In genomic region chr1:161930064-161930463, GRCh38 we compare ENCODE assay signal across 26 cellular contexts.
DNase-seq lines count a peak whose midpoint lies in the region; ATAC-seq lines count a peak whose summit lies in the region.
"Had no signal": no experiment of that assay in that cellular context is flagged by ENCODE, and none has a peak within 500 bp of the region (broad histone marks: within the 10 kb centered on the region; RNA-seq: fewer than 3 reads in every experiment).

No MANE protein-coding gene starts in this region.

- H3K27ac ChIP-seq in ACC112 (ENCODE audit: low read depth, low read length): peak overlapping the region; percentile 66
- H3K27ac ChIP-seq: esophagus squamous epithelium, PC-9, SJCRH30, upper lobe of right lung had no signal

- peak overlapping the region; percentile 32 for H2AFZ ChIP-seq in ACC112 (ENCODE audit: low read length, unreplicated experiment)
- H2AFZ ChIP-seq: PC-9 had no signal

- no peak for ATAC-seq in activated CD8-positive, alpha-beta memory T cell treated with anti-CD3 and anti-CD28 coated beads, Interleukin-2, amount 10 ng/mL, durations not matched to agents 7 days and 5 days
- ATAC-seq in GM19463 (IDR thresholded peaks at IDR 0.05; ENCODE audit: unreplicated experiment): no peak
- ATAC-seq: activated CD8-positive, alpha-beta T cell treated with anti-CD3 and anti-CD28 coated beads, Interleukin-2, amount 10 ng/mL, durations not matched to agents 7 days and 5 days; activated naive CD4-positive, alpha-beta T cell treated with anti-CD3 and anti-CD28 coated beads, Interleukin-2, amount 50 U/mL, for 72 hours; activated T-cell treated with anti-CD3 and anti-CD28 coated beads, Interleukin-2, amount 50 U/mL, for 72 hours; naive thymus-derived CD8-positive, alpha-beta T cell; stimulated activated naive CD8-positive, alpha-beta T cell treated with anti-CD3 and anti-CD28 coated beads, Interleukin-15, amount 100 ng/mL, for 72 hours; upper lobe of right lung; WTC11 had no signal

- H3K4me1 ChIP-seq in ACC112 (ENCODE audit: control insufficient read depth, insufficient read depth, low read length, unreplicated experiment): peaks cover 26% of the 10 kb centered on the region
- H3K4me1 ChIP-seq: esophagus squamous epithelium, upper lobe of right lung had no signal

- no peaks in the 10 kb centered on the region for H3K79me2 ChIP-seq in ACC112 (ENCODE audit: control insufficient read depth, insufficient read depth, low read length, unreplicated experiment)

- H3K4me3 Mint-ChIP-seq in activated CD8-positive, alpha-beta memory T cell treated with anti-CD3 and anti-CD28 coated beads, Interleukin-2, amount 10 ng/mL, durations not matched to agents 7 days and 5 days: no peak overlapping the region
- H3K4me3 Mint-ChIP-seq: activated CD8-positive, alpha-beta T cell treated with anti-CD3 and anti-CD28 coated beads, Interleukin-2, amount 10 ng/mL, durations not matched to agents 7 days and 5 days; activated T-cell treated with anti-CD3 and anti-CD28 coated beads, Interleukin-2, amount 50 U/mL, for 72 hours; CD4-positive, CD25-positive, alpha-beta regulatory T cell; naive thymus-derived CD8-positive, alpha-beta T cell; stimulated activated naive CD8-positive, alpha-beta T cell treated with anti-CD3 and anti-CD28 coated beads, Interleukin-15, amount 100 ng/mL, for 72 hours; WTC11 had no signal

- no peak overlapping the region for H3K4me3 ChIP-seq in ACC112 (ENCODE audit: low read depth, low read length)
- H3K4me3 ChIP-seq: esophagus squamous epithelium, lung, PC-9, SJCRH30, upper lobe of right lung had no signal

- no peaks in the 10 kb centered on the region for H3K9me3 Mint-ChIP-seq in activated CD8-positive, alpha-beta memory T cell treated with anti-CD3 and anti-CD28 coated beads, Interleukin-2, amount 10 ng/mL, durations not matched to agents 7 days and 5 days (ENCODE audit: low read depth)
- H3K9me3 Mint-ChIP-seq: activated naive CD4-positive, alpha-beta T cell treated with anti-CD3 and anti-CD28 coated beads, Interleukin-2, amount 50 U/mL, for 72 hours; CD4-positive, CD25-positive, alpha-beta regulatory T cell; stimulated activated naive CD8-positive, alpha-beta T cell treated with anti-CD3 and anti-CD28 coated beads, Interleukin-15, amount 100 ng/mL, for 72 hours; WTC11 had no signal

- no peaks in the 10 kb centered on the region for H3K27me3 ChIP-seq in ACC112 (ENCODE audit: insufficient read depth, low read length)
- H3K27me3 ChIP-seq: esophagus squamous epithelium, SJCRH30, upper lobe of right lung had no signal

- peaks cover 11% of the 10 kb centered on the region for H3K36me3 Mint-ChIP-seq in activated CD8-positive, alpha-beta memory T cell treated with anti-CD3 and anti-CD28 coated beads, Interleukin-2, amount 10 ng/mL, durations not matched to agents 7 days and 5 days
- H3K36me3 Mint-ChIP-seq: WTC11 had no signal

- DNase-seq in M059J (ENCODE audit: low read depth) (peak; percentile 38), dedifferentiated amniotic fluid mesenchymal stem cell (ENCODE audit: extremely low spot score) (peak; percentile 65), myocyte (ENCODE audit: low read depth) (peak; percentile 59), AML-193 (lab: John Stamatoyannopoulos, UW) (no peak)
- DNase-seq in activated CD8-positive, alpha-beta memory T cell treated with anti-CD3 and anti-CD28 coated beads, Interleukin-2, amount 10 ng/mL, durations not matched to agents 7 days and 5 days: no peak
- no peak for DNase-seq in stimulated activated CD4-positive, alpha-beta T cell treated with anti-CD3 and anti-CD28 coated beads, Interleukin-4, amount 100 ng/mL, for 1 hour
- DNase-seq: activated CD8-positive, alpha-beta T cell treated with anti-CD3 and anti-CD28 coated beads, Interleukin-2, amount 10 ng/mL, durations not matched to agents 7 days and 5 days; activated T-cell treated with anti-CD3 and anti-CD28 coated beads, Interleukin-2, amount 50 U/mL, for 72 hours; CD4-positive, CD25-positive, alpha-beta regulatory T cell; DMS53; effector CD8-positive, alpha-beta T cell; esophagus squamous epithelium; KBM-7; naive thymus-derived CD8-positive, alpha-beta T cell; NCI-H187; NCI-H226; NCI-H82; PC-9; SJCRH30; stimulated activated naive CD8-positive, alpha-beta T cell treated with anti-CD3 and anti-CD28 coated beads, Interleukin-15, amount 100 ng/mL, for 72 hours; upper lobe of right lung had no signal

- H3K4me1 Mint-ChIP-seq in activated CD8-positive, alpha-beta memory T cell treated with anti-CD3 and anti-CD28 coated beads, Interleukin-2, amount 10 ng/mL, durations not matched to agents 7 days and 5 days: peaks cover 18% of the 10 kb centered on the region
- H3K4me1 Mint-ChIP-seq: WTC11 had no signal

- no peak overlapping the region for H3K27ac Mint-ChIP-seq in activated CD8-positive, alpha-beta memory T cell treated with anti-CD3 and anti-CD28 coated beads, Interleukin-2, amount 10 ng/mL, durations not matched to agents 7 days and 5 days
- H3K27ac Mint-ChIP-seq: activated CD8-positive, alpha-beta T cell treated with anti-CD3 and anti-CD28 coated beads, Interleukin-2, amount 10 ng/mL, durations not matched to agents 7 days and 5 days; activated naive CD4-positive, alpha-beta T cell treated with anti-CD3 and anti-CD28 coated beads, Interleukin-2, amount 50 U/mL, for 72 hours; activated T-cell treated with anti-CD3 and anti-CD28 coated beads, Interleukin-2, amount 50 U/mL, for 72 hours; stimulated activated naive CD8-positive, alpha-beta T cell treated with anti-CD3 and anti-CD28 coated beads, Interleukin-15, amount 100 ng/mL, for 72 hours; WTC11 had no signal

- H3K36me3 ChIP-seq in ACC112 (ENCODE audit: insufficient read depth, low read length): peaks cover 6% of the 10 kb centered on the region; the same call in 1 of the 2 replicates
- H3K36me3 ChIP-seq: SJCRH30, upper lobe of right lung had no signal

- H3K27me3 Mint-ChIP-seq in activated CD8-positive, alpha-beta memory T cell treated with anti-CD3 and anti-CD28 coated beads, Interleukin-2, amount 10 ng/mL, durations not matched to agents 7 days and 5 days: no peaks in the 10 kb centered on the region
- H3K27me3 Mint-ChIP-seq: CD4-positive, CD25-positive, alpha-beta regulatory T cell; naive thymus-derived CD8-positive, alpha-beta T cell; stimulated activated naive CD8-positive, alpha-beta T cell treated with anti-CD3 and anti-CD28 coated beads, Interleukin-15, amount 100 ng/mL, for 72 hours had no signal

- CTCF ChIA-PET in activated CD8-positive, alpha-beta memory T cell treated with anti-CD3 and anti-CD28 coated beads, Interleukin-2, amount 10 ng/mL, durations not matched to agents 7 days and 5 days (lab: Charles Lee): no interaction called here

Comparison
In these comparisons a context has a peak if more than half of its experiments do, and no peak if none do; other contexts are left out.
1. DNase-seq: peak in M059J (single experiment), dedifferentiated amniotic fluid mesenchymal stem cell (single experiment) and myocyte (single experiment); none in AML-193 (0 of 2), activated CD8-positive, alpha-beta memory T cell treated with anti-CD3 and anti-CD28 coated beads, Interleukin-2, amount 10 ng/mL, durations not matched to agents 7 days and 5 days (single experiment) and stimulated activated CD4-positive, alpha-beta T cell treated with anti-CD3 and anti-CD28 coated beads, Interleukin-4, amount 100 ng/mL, for 1 hour (single experiment).